8 cellular contexts compared by ENCODE assay signal in genomic region chr22:15684115-15684514, GRCh38.
DNase-seq lines count a peak whose midpoint lies in the region; ATAC-seq lines count a peak whose summit lies in the region.
"Not testable (repeated sequence)": the region's sequence is repeated elsewhere in the genome, so short reads cannot be mapped to it uniquely, and the experiment has no call there.

No MANE protein-coding gene starts in this region.

- ATAC-seq in GM18511 (IDR thresholded peaks at IDR 0.05; ENCODE audit: unreplicated experiment) (peak; percentile 36), GM18867 (IDR thresholded peaks at IDR 0.05; ENCODE audit: unreplicated experiment) (peak; percentile 27), GM18868 (IDR thresholded peaks at IDR 0.05; ENCODE audit: unreplicated experiment) (peak; percentile 29), GM21367 (IDR thresholded peaks at IDR 0.05; ENCODE audit: unreplicated experiment) (peak; percentile 30), HG02759 (IDR thresholded peaks at IDR 0.05; ENCODE audit: unreplicated experiment) (peak; percentile 29), HG03175 (IDR thresholded peaks at IDR 0.05; ENCODE audit: unreplicated experiment) (peak; percentile 40), HG03378 (IDR thresholded peaks at IDR 0.05; ENCODE audit: unreplicated experiment) (peak; percentile 31)
- ATAC-seq in stimulated activated naive B cell treated with anti-CD40 and anti-IgM and Interleukin-4, amounts not matched to agents 10 μg/mL and 1 μg/mL and 100 μg/mL, for 72 hours (replicated peaks), result peak; percentile 55 to 69

- H3K4me1 Mint-ChIP-seq in stimulated activated naive B cell treated with anti-CD40 and anti-IgM and Interleukin-4, amounts not matched to agents 10 μg/mL and 1 μg/mL and 100 μg/mL, for 72 hours, result not testable (repeated sequence)

- not testable (repeated sequence) for H3K4me3 Mint-ChIP-seq in stimulated activated naive B cell treated with anti-CD40 and anti-IgM and Interleukin-4, amounts not matched to agents 10 μg/mL and 1 μg/mL and 100 μg/mL, for 72 hours

- H3K27me3 Mint-ChIP-seq in stimulated activated naive B cell treated with anti-CD40 and anti-IgM and Interleukin-4, amounts not matched to agents 10 μg/mL and 1 μg/mL and 100 μg/mL, for 72 hours, result not testable (repeated sequence)

- not testable (repeated sequence) for H3K36me3 Mint-ChIP-seq in stimulated activated naive B cell treated with anti-CD40 and anti-IgM and Interleukin-4, amounts not matched to agents 10 μg/mL and 1 μg/mL and 100 μg/mL, for 72 hours

- H3K27ac Mint-ChIP-seq in stimulated activated naive B cell treated with anti-CD40 and anti-IgM and Interleukin-4, amounts not matched to agents 10 μg/mL and 1 μg/mL and 100 μg/mL, for 72 hours, result not testable (repeated sequence)

- not testable (repeated sequence) for DNase-seq in stimulated activated naive B cell treated with anti-CD40 and anti-IgM and Interleukin-4, amounts not matched to agents 10 μg/mL and 1 μg/mL and 100 μg/mL, for 72 hours

- H3K9me3 Mint-ChIP-seq in stimulated activated naive B cell treated with anti-CD40 and anti-IgM and Interleukin-4, amounts not matched to agents 10 μg/mL and 1 μg/mL and 100 μg/mL, for 72 hours, result not testable (repeated sequence)
